In the genomic region with DNA sequence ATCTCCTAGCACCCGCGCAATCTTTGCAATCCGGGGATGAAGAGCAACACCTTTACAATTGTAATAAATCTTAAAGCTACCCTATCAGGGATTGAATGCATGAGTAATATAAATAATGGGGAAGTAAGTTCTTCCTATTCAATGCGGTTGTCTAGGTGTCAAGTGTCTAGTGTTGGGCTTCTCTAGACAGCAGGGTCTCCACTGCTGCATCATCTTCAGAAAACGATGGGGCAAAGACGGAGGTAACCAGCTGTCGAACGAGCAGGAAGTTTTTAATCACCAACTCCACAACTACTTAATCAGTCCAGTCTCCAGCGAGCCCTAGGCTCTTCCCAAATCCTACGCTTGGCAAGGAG, we compare ENCODE assay signal across 8 cellular contexts. TPM values are rescaled to one million over a fixed set of nuclear protein-coding genes. Genes with fewer than 3 reads are reported as not detected.
DNase-seq lines count a peak whose midpoint lies in the region; ATAC-seq and TF ChIP-seq lines count a peak whose summit lies in the region.

No MANE protein-coding gene starts in this region.

- H3K4me1 Mint-ChIP-seq in brain: peaks cover 42% of the 10 kb centered on the region

- peaks cover 0 to 3% (median 0%) of the 10 kb centered on the region in 5 experiments for H3K9me3 Mint-ChIP-seq in brain

- peak; percentile 26 for ATAC-seq in GM21515 (IDR thresholded peaks at IDR 0.05; ENCODE audit: unreplicated experiment)

- peak overlapping the region; percentile 82 for H3K4me3 ChIP-seq in HUES64 (ENCODE audit: low read length)
- H3K4me3 ChIP-seq in mesodermal cell (ENCODE audit: extremely low read depth, insufficient read depth, low read length, poor library complexity, severe bottlenecking): peak overlapping the region; percentile 75

- peak overlapping the region; percentile 97 to 99 (median 97) for H3K4me3 Mint-ChIP-seq in brain

- peaks cover 10% of the 10 kb centered on the region for H3K36me3 Mint-ChIP-seq in brain

- peaks cover 9% of the 10 kb centered on the region for H3K27me3 Mint-ChIP-seq in brain

- H3K27ac ChIP-seq in HUES64 (ENCODE audit: low read depth, low read length): peak overlapping the region; percentile 97; the same call in 1 of the 2 replicates
- H3K27ac ChIP-seq in mesodermal cell (ENCODE audit: low read depth, low read length, severe bottlenecking): peak overlapping the region; percentile 99

- H3K36me3 ChIP-seq in ES-I3 (ENCODE audit: insufficient read depth, low read length) (no peaks in the 10 kb centered on the region), HUES64 (ENCODE audit: insufficient read depth, low read length) (no peaks in the 10 kb centered on the region), mesodermal cell (ENCODE audit: control insufficient read depth, insufficient read depth, low read length) (no peaks in the 10 kb centered on the region)

- peak overlapping the region; percentile 99 to 100 (median 100) for H3K27ac Mint-ChIP-seq in brain

- H3K27me3 ChIP-seq in HUES64 (ENCODE audit: insufficient read depth, low read length): no peaks in the 10 kb centered on the region

- WGBS in HUES64: under 1% methylated on average over 7 of the region's 10 CpGs
- WGBS in mesodermal cell (ENCODE audit: insufficient coverage in 2 of 2), 2 experiments: 0 to 2% methylated on average over 2 to 5 of the region's 10 CpGs

- DNase-seq in LoVo (ENCODE audit: low spot score) (no peak), NCI-H446 (lab: John Stamatoyannopoulos, UW) (no peak), RPMI8226 (no peak)

- H3K9me3 ChIP-seq in ES-I3 (ENCODE audit: control insufficient read depth, insufficient read depth, low read length) (no peaks in the 10 kb centered on the region), HUES64 (ENCODE audit: insufficient read depth, low read depth, low read length) (no peaks in the 10 kb centered on the region), mesodermal cell (ENCODE audit: control insufficient read depth, low read length) (no peaks in the 10 kb centered on the region)

- H3K9ac ChIP-seq in ES-I3 (ENCODE audit: low read depth, low read length) (peak overlapping the region; percentile 68), HUES64 (ENCODE audit: low read depth, low read length) (peak overlapping the region; percentile 95)

- no peaks in the 10 kb centered on the region; the same call in 1 of the 2 replicates for H3K4me1 ChIP-seq in ES-I3 (ENCODE audit: insufficient read depth, low read length)
- H3K4me1 ChIP-seq in HUES64 (ENCODE audit: insufficient read depth, low read length): no peaks in the 10 kb centered on the region
- H3K4me1 ChIP-seq in mesodermal cell (ENCODE audit: control insufficient read depth, insufficient read depth, low read length, poor library complexity, severe bottlenecking): no peaks in the 10 kb centered on the region

- no peak for TF ChIP-seq CTCF in brain (conservative IDR thresholded peaks at IDR 0.05)

RNA-seq across cellular contexts. Expression of a gene that starts 0.6 kb away (rescaled TPM):
- 9.8 TPM for polyA plus RNA-seq in HUES64 (2013, experiment 1 of 2)
- 10.5 TPM for polyA plus RNA-seq in HUES64 (2013, experiment 2 of 2)
- polyA plus RNA-seq in brain (ENCODE audit: insufficient read depth, low read depth, low replicate concordance): 7.3 TPM
- 20.4 TPM for polyA plus RNA-seq in mesodermal cell (2013, experiment 1 of 2)
- 20.7 TPM for polyA plus RNA-seq in mesodermal cell (2013, experiment 2 of 2)
